9 cellular contexts compared by ENCODE assay signal in genomic region chr15:57559875-57560274, GRCh38. TPM values are rescaled to one million over a fixed set of nuclear protein-coding genes. Genes with fewer than 3 reads are reported as not detected.
DNase-seq lines count a peak whose midpoint lies in the region; ATAC-seq and TF ChIP-seq lines count a peak whose summit lies in the region.
"Had no signal": no experiment of that assay in that cellular context is flagged by ENCODE, and none has a peak within 500 bp of the region (broad histone marks: within the 10 kb centered on the region; RNA-seq: fewer than 3 reads in every experiment).

No MANE protein-coding gene starts in this region.

- H3K4me3 ChIP-seq in GM23338 (no peak overlapping the region), PC-9 (no peak overlapping the region), ovary (no peak overlapping the region), transverse colon (no peak overlapping the region)
- H3K4me3 ChIP-seq: skin epidermis had no signal

- H3F3A ChIP-seq in GM23338 (replicated peaks; ENCODE audit: low read depth) (no peaks in the 10 kb centered on the region), PC-9 (ENCODE audit: insufficient read depth, low read depth) (peaks cover 6% of the 10 kb centered on the region; the same call in 1 of the 2 replicates)

- no peak for TF ChIP-seq EP300 in ovary (IDR thresholded peaks at IDR 0.05)
- TF ChIP-seq EP300 in transverse colon (IDR thresholded peaks at IDR 0.05; ENCODE audit: low read depth), result no peak

- POLR2A ChIA-PET in PC-9 (lab: Charles Lee; ENCODE audit: unreplicated experiment), result interaction anchor here (0.8 kb wide), 1 partner anchor 300 kb away, joined by 5 read pairs; no protein-coding TSS in a partner anchor

- no peaks in the 10 kb centered on the region for H3K9me2 ChIP-seq in GM23338 (ENCODE audit: insufficient read depth)
- H3K9me2 ChIP-seq in PC-9 (ENCODE audit: insufficient read depth), result no peaks in the 10 kb centered on the region

- CTCF ChIA-PET in PC-9 (lab: Charles Lee), result interaction anchor here (0.5 to 1.1 kb wide), 5 partner anchors 50 to 513 kb away, joined by 3 to 7 read pairs (median 3); no protein-coding TSS in a partner anchor

- no TSS peak for BruUV-seq in PC-9 (replicated peaks; lab: Mats Ljungman, UMichigan)

- H3K36me3 ChIP-seq in GM23338 (ENCODE audit: insufficient read depth) (no peaks in the 10 kb centered on the region), PC-9 (ENCODE audit: low read depth) (no peaks in the 10 kb centered on the region), ovary (no peaks in the 10 kb centered on the region), transverse colon (no peaks in the 10 kb centered on the region)

- no peaks in the 10 kb centered on the region; the same call in 2 of the 3 replicates for H3K9me3 Mint-ChIP-seq in GM23338

- no peaks in the 10 kb centered on the region; the same call in 1 of the 2 replicates for H4K20me1 ChIP-seq in GM23338 (replicated peaks; ENCODE audit: insufficient read depth)
- H4K20me1 ChIP-seq in PC-9 (ENCODE audit: insufficient read depth), result no peaks in the 10 kb centered on the region

- no peaks in the 10 kb centered on the region for H3K9me3 ChIP-seq in PC-9 (ENCODE audit: insufficient read depth, low read depth)
- H3K9me3 ChIP-seq in ovary, result no peaks in the 10 kb centered on the region
- no peaks in the 10 kb centered on the region for H3K9me3 ChIP-seq in transverse colon

- TF ChIP-seq POLR2A in ovary (IDR thresholded peaks at IDR 0.05) (no peak), transverse colon (IDR thresholded peaks at IDR 0.05) (no peak)

- no peaks in the 10 kb centered on the region for H3K27me3 ChIP-seq in GM23338 (ENCODE audit: insufficient read depth)
- H3K27me3 ChIP-seq in PC-9 (ENCODE audit: insufficient read depth, low read depth), result no peaks in the 10 kb centered on the region
- no peaks in the 10 kb centered on the region for H3K27me3 ChIP-seq in foreskin keratinocyte
- no peaks in the 10 kb centered on the region for H3K27me3 ChIP-seq in ovary
- no peaks in the 10 kb centered on the region for H3K27me3 ChIP-seq in transverse colon

- H3K36me3 Mint-ChIP-seq in GM23338 (ENCODE audit: low read depth), result no peaks in the 10 kb centered on the region

- H3K4me1 ChIP-seq in GM23338 (ENCODE audit: insufficient read depth) (no peaks in the 10 kb centered on the region), PC-9 (replicated peaks; ENCODE audit: insufficient read depth) (peaks cover 11% of the 10 kb centered on the region), foreskin keratinocyte (peaks cover 1% of the 10 kb centered on the region), ovary (ENCODE audit: insufficient read depth) (peaks cover 3% of the 10 kb centered on the region), transverse colon (peaks cover under 1 to 16% (median 7%) of the 10 kb centered on the region in 4 donors)

- peaks cover 6% of the 10 kb centered on the region for H3K27me3 Mint-ChIP-seq in GM23338 (ENCODE audit: insufficient read depth, low read depth, poor library complexity)

- TF ChIP-seq CTCF in GM23338 (conservative IDR thresholded peaks at IDR 0.05; ENCODE audit: low read depth in 2 of 2) (peak; percentile 90 to 95), PC-9 (conservative IDR thresholded peaks at IDR 0.05) (peak; percentile 89), foreskin keratinocyte (conservative IDR thresholded peaks at IDR 0.05) (peak; percentile 88), ovary (IDR thresholded peaks at IDR 0.05) (peak; percentile 21 to 45 (median 25)), transverse colon (IDR thresholded peaks at IDR 0.05) (peak; percentile 83 to 94 (median 87))

- H3K27ac ChIP-seq in GM23338 (ENCODE audit: low read depth) (no peak overlapping the region), PC-9 (no peak overlapping the region), foreskin keratinocyte (no peak overlapping the region), ovary (no peak overlapping the region), transverse colon (peak overlapping the region; percentile 46 to 73 (median 60))
- H3K27ac ChIP-seq: skin epidermis had no signal

- WGBS in ovary, 3 donors, result 23 to 33% (median 32%) methylated on average over 5 of the region's 5 CpGs
- 15 to 17% methylated on average over 1 to 5 of the region's 5 CpGs for WGBS in transverse colon (ENCODE audit: low coverage in 1 of 2), 2 donors

- in situ Hi-C loops in transverse colon (cut with MboI; ENCODE audit: low pct_ligation_motif_present in 1 of 4, low pct_unique_long_range_greater_than_20kb in 1 of 4, low sequenced_read_pairs in 3 of 4), result loop anchor here in 3 of 4 donors (5.0 to 25.0 kb wide), 5 partner anchors 52 to 515 kb away; no protein-coding TSS in a partner anchor

- H3K4me3 Mint-ChIP-seq in GM23338, result no peak overlapping the region

- H3K4me2 ChIP-seq in GM23338 (no peak overlapping the region), PC-9 (no peak overlapping the region)

- H3K79me2 ChIP-seq in GM23338 (replicated peaks; ENCODE audit: insufficient read depth) (no peaks in the 10 kb centered on the region), PC-9 (ENCODE audit: low read depth) (no peaks in the 10 kb centered on the region)

- no peaks in the 10 kb centered on the region; the same call in 2 of the 3 replicates for H3K4me1 Mint-ChIP-seq in GM23338

- no peak overlapping the region for H3K27ac Mint-ChIP-seq in GM23338

- intact Hi-C loops in PC-9 (cut with micrococcal nuclease; ENCODE audit: unreplicated experiment), result loop anchor here (2.0 kb wide), 4 partner anchors 31 to 623 kb away; partner anchors contain the start of genes MYZAP and POLR2M
- intact Hi-C loops in ovary (cut with DNase I), result loop anchor here in 3 of 4 donors (2.0 to 10.0 kb wide), 6 partner anchors 51 to 505 kb away; partner anchors contain the start of gene ALDH1A2 (in 1 of the 3)
- intact Hi-C loops in transverse colon (cut with DNase I; ENCODE audit: low total_unique reads), result loop anchor here (5.0 kb wide), 2 partner anchors 52 to 307 kb away; no protein-coding TSS in a partner anchor

- peak; percentile 32 for DNase-seq in Ammon's horn (ENCODE audit: low spot score)
- DNase-seq in GM23338 (ENCODE audit: low spot score), result peak; percentile 81
- DNase-seq in PC-9, result peak; percentile 48 to 67
- DNase-seq in activated T-helper 1 cell treated with Interleukin-2 at 50 U/mL for 16 hours (ENCODE audit: low read depth), result peak; percentile 34
- peak in 1 of 2 donors; percentile 45 for DNase-seq in foreskin keratinocyte
- peak; percentile 33 to 74 (median 58) for DNase-seq in ovary
- DNase-seq in transverse colon, result peak; percentile 90

- H2AFZ ChIP-seq in GM23338 (no peak overlapping the region), PC-9 (no peak overlapping the region)

- ATAC-seq in GM23338 (peak; percentile 80), foreskin keratinocyte (peak; percentile 51), HG03039 (IDR thresholded peaks at IDR 0.05; ENCODE audit: unreplicated experiment) (no peak)

TF ChIP-seq in GM23338, 12 proteins besides CTCF, POLR2A, EP300 and RAD21 (continues in another document):
- no peak for TF ChIP-seq JUNB (IDR thresholded peaks at IDR 0.05; ENCODE audit: unreplicated experiment)
- TF ChIP-seq ZNF331 (CRISPR knock-in tag; IDR thresholded peaks at IDR 0.05; ENCODE audit: low read depth), result no peak

RNA-seq across cellular contexts. Expression of gene MYZAP, which starts 31.8 kb away (rescaled TPM):
- 0.66 and 1.5 TPM in 2 replicates for total RNA-seq in GM23338 (2014; rRNA removed; shearing (Covaris generic))
- polyA plus RNA-seq in GM23338 (2016; fragmentation: Nextera tagmentation; extraction: Ambion mirVana) (1.0 and 1.1 TPM in 2 replicates), foreskin keratinocyte (1.7 and 2.0 TPM in 2 replicates), ovary (10 to 100 TPM in 1 of 2 donors, 1 to 10 TPM in 1; 7.3 to 11.3 TPM)
- total RNA-seq in PC-9 (2021) (3.5 and 5.9 TPM in 2 replicates), foreskin keratinocyte (2.9 and 3.5 TPM in 2 replicates), ovary (10 to 100 TPM in 1 of 7 donors, 1 to 10 TPM in 6; 1.1 to 11.0 (median 3.9) TPM), transverse colon (10 to 100 TPM in 2 of 4 donors, 1 to 10 TPM in 1, under 1 TPM in 1; 1.00 to 24.3 (median 10.7) TPM)

Comparison
In these comparisons a context has a peak if more than half of its experiments do, and no peak if none do; other contexts are left out.
1. H3K27ac ChIP-seq: peak in transverse colon (4 of 4); none in GM23338 (single experiment), PC-9 (single experiment), foreskin keratinocyte (single experiment) and ovary (0 of 2).
2. CTCF ChIP-seq: peak in every context shown above with its lines; median percentile 92 in GM23338; 89 in PC-9; 88 in foreskin keratinocyte; 87 in transverse colon; 25 in ovary.